ENCODE assay signal across 8 cellular contexts in genomic region chr1:45013551-45014209, GRCh38. TPM values are rescaled to one million over a fixed set of nuclear protein-coding genes. Genes with fewer than 3 reads are reported as not detected.
DNase-seq lines count a peak whose midpoint lies in the region; ATAC-seq and TF ChIP-seq lines count a peak whose summit lies in the region.

No MANE protein-coding gene starts in this region.

- no peak overlapping the region for H3K14ac ChIP-seq in H9 (ENCODE audit: insufficient read depth, low read length)

- DNase-seq in AG10803 (ENCODE audit: low read depth) (no peak), H9 (no peak), adipocyte (ENCODE audit: low read depth) (no peak), OCI-M2 (lab: John Stamatoyannopoulos, UW; ENCODE audit: unreplicated experiment) (no peak), middle frontal gyrus (ENCODE audit: extremely low spot score, low spot score) (no peak), NCI-H345 treated with DMSO at 0.1 percent for 48 hours (lab: John Stamatoyannopoulos, UW; ENCODE audit: unreplicated experiment) (no peak)
- no peak for DNase-seq in naive thymus-derived CD8-positive, alpha-beta T cell

- WGBS in H9 (ENCODE audit: extremely low coverage, insufficient read length, low lambda C conversion rate) = no CpG with 5 or more reads among the region's 12 CpGs

- H3K9me3 Mint-ChIP-seq in H9 = no peaks in the 10 kb centered on the region
- H3K9me3 Mint-ChIP-seq in naive thymus-derived CD8-positive, alpha-beta T cell = no peaks in the 10 kb centered on the region

- ATAC-seq in naive thymus-derived CD8-positive, alpha-beta T cell = no peak
- no peak for ATAC-seq in HG02840 (IDR thresholded peaks at IDR 0.05; ENCODE audit: low FRiP score, unreplicated experiment)

- no peaks in the 10 kb centered on the region for H3K79me1 ChIP-seq in H9 (ENCODE audit: insufficient read depth, low read depth, low read length, poor library complexity, severe bottlenecking)

- H2BK120ac ChIP-seq in H9 (ENCODE audit: low read depth, low read length, poor library complexity, severe bottlenecking) = no peak overlapping the region

- no peak overlapping the region for H3T11ph ChIP-seq in H9 (ENCODE audit: low read length)

- peaks cover 4 to 28% (median 28%) of the 10 kb centered on the region in 3 experiments for H3K36me3 Mint-ChIP-seq in H9 (ENCODE audit: insufficient read depth in 1 of 3, low read depth in 3 of 3)
- peaks cover 0 to 21% (median 0%) of the 10 kb centered on the region in 3 donors for H3K36me3 Mint-ChIP-seq in naive thymus-derived CD8-positive, alpha-beta T cell

- H3K9me3 ChIP-seq in H9 (ENCODE audit: control insufficient read depth, low read depth, low read length) (no peaks in the 10 kb centered on the region), adipocyte (ENCODE audit: control insufficient read depth, low read length) (no peaks in the 10 kb centered on the region)

- H3K4me3 Mint-ChIP-seq in H9 = peak overlapping the region; percentile 65 to 80; a peak in 3 of 5 replicates
- H3K4me3 Mint-ChIP-seq in naive thymus-derived CD8-positive, alpha-beta T cell = peak overlapping the region in 9 of 10 donors; percentile 15 to 97 (median 72)

- H3K27me3 ChIP-seq in H9 (ENCODE audit: insufficient read depth, low read length) = no peaks in the 10 kb centered on the region
- H3K27me3 ChIP-seq in adipocyte (replicated peaks; ENCODE audit: control insufficient read depth, insufficient read depth, low read length) = no peaks in the 10 kb centered on the region

- H3K23ac ChIP-seq in H9 (ENCODE audit: insufficient read length, low read depth, low read length) = no peak overlapping the region

- H3K4me3 ChIP-seq in AG10803 (ENCODE audit: low read length) (peak overlapping the region; percentile 86), adipocyte (ENCODE audit: low read length) (no peak overlapping the region)

- H2AK5ac ChIP-seq in H9 (ENCODE audit: insufficient read length, low read length) = no peak overlapping the region

- no peak overlapping the region for H2BK5ac ChIP-seq in H9 (ENCODE audit: insufficient read length, low read length)

- H2BK15ac ChIP-seq in H9 (ENCODE audit: low read depth, low read length) = no peak overlapping the region

- H2AFZ ChIP-seq in H9 (ENCODE audit: low read length) = no peak overlapping the region

- H4K5ac ChIP-seq in H9 (ENCODE audit: insufficient read length, low read depth, low read length) = no peak overlapping the region

- POLR2A ChIA-PET in naive thymus-derived CD8-positive, alpha-beta T cell (lab: Charles Lee) = interaction anchor here (0.6 to 6.2 kb wide), 11 partner anchors 7 to 672 kb away, joined by 3 to 112 read pairs (median 7); partner anchors contain the start of genes CCDC163, EIF2B3, GPBP1L1 and MMACHC

- no peak overlapping the region for H3K9ac ChIP-seq in H9 (ENCODE audit: extremely low read depth, insufficient read length, low read length)
- H3K9ac ChIP-seq in adipocyte (ENCODE audit: low read length) = peak overlapping the region; percentile 90

- H3K27me3 Mint-ChIP-seq in H9 (ENCODE audit: low read depth) = no peaks in the 10 kb centered on the region; the same call in 1 of the 2 replicates
- H3K27me3 Mint-ChIP-seq in naive thymus-derived CD8-positive, alpha-beta T cell = no peaks in the 10 kb centered on the region

- no peak overlapping the region for H3K56ac ChIP-seq in H9 (ENCODE audit: insufficient read length, low read depth, low read length)

- H3K23me2 ChIP-seq in H9 (ENCODE audit: insufficient read length, low read depth, low read length, poor library complexity, severe bottlenecking) = peaks cover 19% of the 10 kb centered on the region

- TF ChIP-seq CTCF in AG10803 (conservative IDR thresholded peaks at IDR 0.05; ENCODE audit: low read length) (no peak), H9 (conservative IDR thresholded peaks at IDR 0.05) (no peak)

- no peaks in the 10 kb centered on the region for H3K79me2 ChIP-seq in H9 (ENCODE audit: insufficient read depth, low read length)

- peaks cover 29 to 31% of the 10 kb centered on the region in 2 experiments for H3K4me1 Mint-ChIP-seq in H9
- peaks cover 21 to 55% (median 50%) of the 10 kb centered on the region in 4 donors for H3K4me1 Mint-ChIP-seq in naive thymus-derived CD8-positive, alpha-beta T cell

- H3K36me3 ChIP-seq in adipocyte (ENCODE audit: control insufficient read depth, insufficient read depth, low read length, severe bottlenecking) = peaks cover 25% of the 10 kb centered on the region

- no peak overlapping the region for H3K27ac Mint-ChIP-seq in H9
- peak overlapping the region in 6 of 10 donors; percentile 20 to 95 (median 86) for H3K27ac Mint-ChIP-seq in naive thymus-derived CD8-positive, alpha-beta T cell

- peaks cover 7% of the 10 kb centered on the region for H3K4me1 ChIP-seq in H9 (ENCODE audit: insufficient read depth, low read length)
- H3K4me1 ChIP-seq in adipocyte (ENCODE audit: control insufficient read depth, insufficient read depth, low read length) = peaks cover 30% of the 10 kb centered on the region

- H2BK12ac ChIP-seq in H9 (ENCODE audit: insufficient read length, low read depth, low read length) = no peak overlapping the region

- H4K8ac ChIP-seq in H9 (replicated peaks; ENCODE audit: insufficient read length, low read depth, low read length) = no peak overlapping the region

- H3K4me2 ChIP-seq in H9 (ENCODE audit: insufficient read depth, insufficient read length, low read length) = peak overlapping the region; percentile 77

- no peak overlapping the region for H3K27ac ChIP-seq in H9 (ENCODE audit: insufficient read length, low read depth, low read length)

- no peak overlapping the region for H2BK20ac ChIP-seq in H9 (ENCODE audit: low read depth, low read length, poor library complexity, severe bottlenecking)

- H3K4ac ChIP-seq in H9 (ENCODE audit: low read depth, low read length) = no peak overlapping the region

- H4K20me1 ChIP-seq in H9 (ENCODE audit: control insufficient read depth, insufficient read depth, insufficient read length) = no peaks in the 10 kb centered on the region

- H3K18ac ChIP-seq in H9 (ENCODE audit: insufficient read length, low read depth, low read length) = no peak overlapping the region

- no peak overlapping the region for H4K91ac ChIP-seq in H9 (ENCODE audit: insufficient read length, low read depth, low read length)

RNA-seq across cellular contexts. Expression of gene UROD, which starts 1.6 kb away (rescaled TPM):
- total RNA-seq in H9 (2021) = 90.4 and 92.2 TPM in 2 replicates
- total RNA-seq in naive thymus-derived CD8-positive, alpha-beta T cell = 10 to 100 TPM; 74.9 to 78.8 TPM
- polyA plus RNA-seq in naive thymus-derived CD8-positive, alpha-beta T cell = 10 to 100 TPM; 71.6 to 80.9 (median 74.9) TPM

RNA-seq across cellular contexts. Expression of gene HECTD3, which starts 2.6 kb away (rescaled TPM):
- total RNA-seq in H9 (2021) = 36.0 and 37.5 TPM in 2 replicates
- total RNA-seq in naive thymus-derived CD8-positive, alpha-beta T cell = 10 to 100 TPM; 47.2 to 49.3 TPM
- polyA plus RNA-seq in naive thymus-derived CD8-positive, alpha-beta T cell = 10 to 100 TPM in 2 of 3 donors, 1 to 10 TPM in 1; 7.2 to 17.8 (median 15.6) TPM

RNA-seq across cellular contexts. Expression of gene EIF2B3, which starts 27.3 kb away (rescaled TPM):
- total RNA-seq in H9 (2021) = 34.9 and 35.4 TPM in 2 replicates
- 10 to 100 TPM; 16.0 to 16.5 TPM for total RNA-seq in naive thymus-derived CD8-positive, alpha-beta T cell
- polyA plus RNA-seq in naive thymus-derived CD8-positive, alpha-beta T cell = 10 to 100 TPM; 22.1 to 27.9 (median 22.5) TPM

Comparison
In these comparisons a context has a peak if more than half of its experiments do, and no peak if none do; other contexts are left out.
1. H3K27ac Mint-ChIP-seq: peak in naive thymus-derived CD8-positive, alpha-beta T cell (6 of 10); none in H9 (0 of 3).